In genomic region chr10:79420974-79421688, GRCh38 we compare ENCODE assay signal across 16 cellular contexts. TPM values are rescaled to one million over a fixed set of nuclear protein-coding genes. Genes with fewer than 3 reads are reported as not detected.
A peak's percentile ranks its signal among the peaks of the same experiment; 100 is the strongest.
DNase-seq lines count a peak whose midpoint lies in the region; ATAC-seq and TF ChIP-seq lines count a peak whose summit lies in the region.
"Had no signal": no experiment of that assay in that cellular context is flagged by ENCODE, and none has a peak within 500 bp of the region (broad histone marks: within the 10 kb centered on the region; RNA-seq: fewer than 3 reads in every experiment).

No MANE protein-coding gene starts in this region.

- peak overlapping the region; percentile 23 for H4K91ac ChIP-seq in mesenchymal stem cell (ENCODE audit: low read length)

- ATAC-seq in GM21786 (IDR thresholded peaks at IDR 0.05; ENCODE audit: unreplicated experiment) = no peak
- ATAC-seq: left colon had no signal

- H2AFZ ChIP-seq in mesenchymal stem cell (ENCODE audit: low read depth, low read length) (no peak overlapping the region), smooth muscle cell (ENCODE audit: low read depth) (no peak overlapping the region)

- H3K27me3 ChIP-seq in BLaER1 treated with 17β-estradiol and CSF1 and Interleukin-3, amounts not matched to agents 10 nM and 100 nM = no peaks in the 10 kb centered on the region
- H3K27me3 ChIP-seq in esophagus muscularis mucosa (no peaks in the 10 kb centered on the region), mesenchymal stem cell (ENCODE audit: control insufficient read depth in 1 of 2, insufficient read depth in 1 of 2, low read length in 2 of 2) (no peaks in the 10 kb centered on the region), smooth muscle cell (ENCODE audit: low read depth) (no peaks in the 10 kb centered on the region)
- H3K27me3 ChIP-seq: colonic mucosa, tibial artery had no signal

- no peak overlapping the region for H3K4me3 ChIP-seq in BLaER1 treated with 17β-estradiol and CSF1 and Interleukin-3, amounts not matched to agents 10 nM and 100 nM
- H3K4me3 ChIP-seq in esophagus muscularis mucosa (no peak overlapping the region), mesenchymal stem cell (ENCODE audit: insufficient read depth in 1 of 2, low read depth in 1 of 2, low read length in 2 of 2) (no peak overlapping the region), smooth muscle cell (no peak overlapping the region)
- H3K4me3 ChIP-seq: colonic mucosa, tibial artery had no signal

- peaks cover 0 to 44% (median 30%) of the 10 kb centered on the region in 10 experiments; a peak in 18 of 20 replicates for H3K4me1 ChIP-seq in BLaER1 treated with 17β-estradiol and CSF1 and Interleukin-3, amounts not matched to agents 10 nM and 100 nM
- H3K4me1 ChIP-seq in esophagus muscularis mucosa = peaks cover 0 to 89% (median 13%) of the 10 kb centered on the region in 4 donors
- H3K4me1 ChIP-seq in mesenchymal stem cell (ENCODE audit: control insufficient read depth, insufficient read depth, low read depth, low read length) = peaks cover 32% of the 10 kb centered on the region
- H3K4me1 ChIP-seq in smooth muscle cell (ENCODE audit: low read depth) = peaks cover 9% of the 10 kb centered on the region
- H3K4me1 ChIP-seq: colonic mucosa had no signal

- H3K27ac ChIP-seq in BLaER1 treated with 17β-estradiol and CSF1 and Interleukin-3, amounts not matched to agents 10 nM and 100 nM = peak overlapping the region in 9 of 11 experiments; percentile 41 to 68 (median 62); a peak in 13 of 22 replicates
- peak overlapping the region; percentile 71 to 83 (median 78) for H3K27ac ChIP-seq in esophagus muscularis mucosa (replicated peaks in 1 of 4)
- no peak overlapping the region for H3K27ac ChIP-seq in mesenchymal stem cell (ENCODE audit: low read length, poor library complexity, severe bottlenecking)
- peak overlapping the region; percentile 88 for H3K27ac ChIP-seq in smooth muscle cell (ENCODE audit: low read depth)

- no peak overlapping the region for H2BK12ac ChIP-seq in mesenchymal stem cell (ENCODE audit: low read length in 2 of 2)

- no peak overlapping the region for H2AK5ac ChIP-seq in mesenchymal stem cell (ENCODE audit: low read length, severe bottlenecking)

- no peak overlapping the region for H2BK15ac ChIP-seq in mesenchymal stem cell (ENCODE audit: low read depth, poor library complexity, severe bottlenecking)

- TF ChIP-seq CTCF in esophagus muscularis mucosa (IDR thresholded peaks at IDR 0.05) = no peak
- TF ChIP-seq CTCF in smooth muscle cell (IDR thresholded peaks at IDR 0.05; ENCODE audit: borderline replicate concordance, insufficient read depth, poor library complexity, severe bottlenecking) = no peak

- H3F3A ChIP-seq in smooth muscle cell (ENCODE audit: low read depth) = peaks cover 5% of the 10 kb centered on the region

- peak overlapping the region in 10 of 11 experiments; percentile 1 to 60 (median 30); a peak in 10 of 22 replicates for H3K9ac ChIP-seq in BLaER1 treated with 17β-estradiol and CSF1 and Interleukin-3, amounts not matched to agents 10 nM and 100 nM
- H3K9ac ChIP-seq in mesenchymal stem cell (ENCODE audit: low read length) (peak overlapping the region; percentile 65), smooth muscle cell (ENCODE audit: low read depth) (no peak overlapping the region)

- intact Hi-C loops in esophagus muscularis mucosa (cut with DNase I) = no loop called here

- H3K18ac ChIP-seq in mesenchymal stem cell (ENCODE audit: low read depth in 1 of 2, low read length in 2 of 2) = peak overlapping the region in 1 of 2 experiments; percentile 41

- TF ChIP-seq POLR2A in esophagus muscularis mucosa (IDR thresholded peaks at IDR 0.05; ENCODE audit: low read depth) = no peak

- H2BK120ac ChIP-seq in mesenchymal stem cell (ENCODE audit: low read depth, low read length) = no peak overlapping the region

- in situ Hi-C loops in KBM-7 (cut with MboI; ENCODE audit: low pct_unique_long_range_greater_than_20kb, low sequenced_read_pairs) = no loop called here

- H2BK5ac ChIP-seq in mesenchymal stem cell (ENCODE audit: low read depth, low read length, poor library complexity, severe bottlenecking) = no peak overlapping the region

- no peak overlapping the region for H4K8ac ChIP-seq in mesenchymal stem cell (ENCODE audit: low read length)

- DNase-seq in esophagus muscularis mucosa (ENCODE audit: extremely low spot score) (no peak), mesenchymal stem cell (no peak), smooth muscle cell (lab: John Stamatoyannopoulos, UW; ENCODE audit: unreplicated experiment) (no peak), GOT3 (lab: John Stamatoyannopoulos, UW) (no peak), KBM-7 (no peak)
- DNase-seq in stimulated activated CD4-positive, alpha-beta T cell treated with anti-CD3 and anti-CD28 coated beads, Interleukin-15, amount 100 ng/mL, for 24 hours = no peak
- DNase-seq: activated CD4-positive, alpha-beta T cell treated with anti-CD3 and anti-CD28 coated beads, Interleukin-2, amount 10 ng/mL, durations not matched to agents 7 days and 5 days; activated gamma-delta T cell treated with Interleukin-2 at 50 U/mL for 16 hours; anterior cingulate cortex; colonic mucosa; HCEC 1CT; left colon; NCI-H2029 had no signal

- H3K4ac ChIP-seq in mesenchymal stem cell (ENCODE audit: low read depth in 1 of 2, low read length in 2 of 2) = no peak overlapping the region

- peaks cover 0 to 7% (median 0%) of the 10 kb centered on the region in 11 experiments; a peak in 4 of 22 replicates for H4K20me1 ChIP-seq in BLaER1 treated with 17β-estradiol and CSF1 and Interleukin-3, amounts not matched to agents 10 nM and 100 nM
- peaks cover 63% of the 10 kb centered on the region for H4K20me1 ChIP-seq in smooth muscle cell (ENCODE audit: low read depth)

- TF ChIP-seq EP300 in esophagus muscularis mucosa (IDR thresholded peaks at IDR 0.05) = no peak

- 48% methylated on average over 9 of the region's 12 CpGs for WGBS in esophagus muscularis mucosa
- WGBS in mesenchymal stem cell = 87% methylated on average over 10 of the region's 12 CpGs
- 93% methylated on average over 12 of the region's 12 CpGs for WGBS in smooth muscle cell (ENCODE audit: low lambda C conversion rate)

- no peaks in the 10 kb centered on the region for H3K9me3 ChIP-seq in BLaER1 treated with 17β-estradiol and CSF1 and Interleukin-3, amounts not matched to agents 10 nM and 100 nM (replicated peaks in 1 of 11)
- no peaks in the 10 kb centered on the region for H3K9me3 ChIP-seq in esophagus muscularis mucosa
- H3K9me3 ChIP-seq in mesenchymal stem cell (ENCODE audit: control insufficient read depth, low read length) = no peaks in the 10 kb centered on the region
- H3K9me3 ChIP-seq in smooth muscle cell (replicated peaks; ENCODE audit: low read depth) = no peaks in the 10 kb centered on the region
- H3K9me3 ChIP-seq: colonic mucosa, tibial artery had no signal

- H3K79me2 ChIP-seq in smooth muscle cell (ENCODE audit: low read depth) = peaks cover 60% of the 10 kb centered on the region

- no peak overlapping the region for H3K23ac ChIP-seq in mesenchymal stem cell (ENCODE audit: low read length in 2 of 2)

- peak overlapping the region in 9 of 11 experiments; percentile 70 to 88 (median 78); a peak in 20 of 22 replicates for H3K4me2 ChIP-seq in BLaER1 treated with 17β-estradiol and CSF1 and Interleukin-3, amounts not matched to agents 10 nM and 100 nM
- H3K4me2 ChIP-seq in mesenchymal stem cell (ENCODE audit: low read length, poor library complexity, severe bottlenecking) (no peak overlapping the region), smooth muscle cell (no peak overlapping the region)

- no peak overlapping the region for H3K14ac ChIP-seq in mesenchymal stem cell (ENCODE audit: low read length in 2 of 2)

- peaks cover 54% of the 10 kb centered on the region for H3K79me1 ChIP-seq in mesenchymal stem cell (replicated peaks; ENCODE audit: low read length, poor library complexity, severe bottlenecking)

- H3K36me3 ChIP-seq in BLaER1 treated with 17β-estradiol and CSF1 and Interleukin-3, amounts not matched to agents 10 nM and 100 nM = peaks cover 7 to 62% (median 34%) of the 10 kb centered on the region in 11 experiments; a peak in 20 of 22 replicates
- H3K36me3 ChIP-seq in esophagus muscularis mucosa (peaks cover 0 to 54% (median 32%) of the 10 kb centered on the region in 4 donors), mesenchymal stem cell (ENCODE audit: control insufficient read depth in 1 of 2, insufficient read depth in 2 of 2, low read depth in 1 of 2, low read length in 2 of 2) (peaks cover 69 to 72% of the 10 kb centered on the region in 2 experiments), smooth muscle cell (ENCODE audit: low read depth) (no peaks in the 10 kb centered on the region)
- H3K36me3 ChIP-seq: colonic mucosa had no signal

RNA-seq across cellular contexts. Expression of gene ZCCHC24, which starts 24.3 kb away (rescaled TPM):
- total RNA-seq in esophagus muscularis mucosa (100 to 1,000 TPM; 100 to 156 (median 120) TPM), smooth muscle cell (21.9 and 28.0 TPM in 2 replicates)
- 47.4 TPM for polyA plus RNA-seq in mesenchymal stem cell (2013, experiment 1 of 2)
- polyA plus RNA-seq in mesenchymal stem cell (2013, experiment 2 of 2) = 49.0 TPM
- 30.6 and 52.1 TPM in 2 replicates for polyA plus RNA-seq in smooth muscle cell

Comparison
In these comparisons a context has a peak if more than half of its experiments do, and no peak if none do; other contexts are left out.
1. H3K4me2 ChIP-seq: peak in BLaER1 treated with 17β-estradiol and CSF1 and Interleukin-3, amounts not matched to agents 10 nM and 100 nM (9 of 11); none in mesenchymal stem cell (single experiment) and smooth muscle cell (single experiment).